11 cellular contexts compared by ENCODE assay signal in genomic region chr9:77707696-77708095, GRCh38. TPM values are rescaled to one million over a fixed set of nuclear protein-coding genes. Genes with fewer than 3 reads are reported as not detected.
DNase-seq lines count a peak whose midpoint lies in the region; ATAC-seq and TF ChIP-seq lines count a peak whose summit lies in the region.
"Had no signal": no experiment of that assay in that cellular context is flagged by ENCODE, and none has a peak within 500 bp of the region (broad histone marks: within the 10 kb centered on the region; RNA-seq: fewer than 3 reads in every experiment).

No MANE protein-coding gene starts in this region.

- peak in 1 of 4 donors; percentile 57 for TF ChIP-seq EP300 in upper lobe of left lung (IDR thresholded peaks at IDR 0.05)

- WGBS in upper lobe of left lung, 2 donors: 54 to 62% methylated on average over 3 of the region's 3 CpGs
- 69 to 92% (median 73%) methylated on average over 3 of the region's 3 CpGs for WGBS in spleen, 5 donors

- TF ChIP-seq POLR2A in upper lobe of left lung (IDR thresholded peaks at IDR 0.05) (no peak), spleen (IDR thresholded peaks at IDR 0.05) (no peak)

- BruUV-seq in MCF 10A (replicated peaks; lab: Mats Ljungman, UMichigan): no TSS peak

- H3K27me3 Mint-ChIP-seq in MCF 10A (ENCODE audit: insufficient read depth, unreplicated experiment): no peaks in the 10 kb centered on the region

- H3K27ac ChIP-seq in upper lobe of left lung (peak overlapping the region in 1 of 4 donors; percentile 24), spleen (no peak overlapping the region)
- H3K27ac ChIP-seq: 22Rv1 had no signal

- H3K27me3 ChIP-seq in kidney epithelial cell (ENCODE audit: control insufficient read depth, insufficient read depth, low read length): no peaks in the 10 kb centered on the region
- H3K27me3 ChIP-seq in upper lobe of left lung: no peaks in the 10 kb centered on the region
- H3K27me3 ChIP-seq in spleen (replicated peaks in 1 of 7): no peaks in the 10 kb centered on the region

- H3K36me3 ChIP-seq in kidney epithelial cell (ENCODE audit: control insufficient read depth, insufficient read depth, low read length) (no peaks in the 10 kb centered on the region), upper lobe of left lung (no peaks in the 10 kb centered on the region), spleen (no peaks in the 10 kb centered on the region)

- peak overlapping the region; percentile 60 for H3K27ac Mint-ChIP-seq in MCF 10A (ENCODE audit: low read depth, unreplicated experiment)

- intact Hi-C loops in MCF 10A (cut with micrococcal nuclease) (no loop called here), spleen (cut with DNase I; ENCODE audit: low total_unique reads) (no loop called here)

- H3K9me3 ChIP-seq in upper lobe of left lung: no peaks in the 10 kb centered on the region
- H3K9me3 ChIP-seq in spleen: peaks cover 0 to 12% (median 7%) of the 10 kb centered on the region in 8 donors

- POLR2A ChIA-PET in MCF 10A (lab: Yijun Ruan, JAX): interaction anchor here (0.6 to 1.2 kb wide), 6 partner anchors 10 to 366 kb away, joined by 3 to 4 read pairs (median 3); no protein-coding TSS in a partner anchor

- ATAC-seq in upper lobe of left lung (ENCODE audit: low FRiP score in 2 of 2): peak; percentile 83 to 93
- no peak for ATAC-seq in HG02678 (IDR thresholded peaks at IDR 0.05; ENCODE audit: unreplicated experiment)

- peaks cover 1% of the 10 kb centered on the region for H3K36me3 Mint-ChIP-seq in MCF 10A (ENCODE audit: insufficient read depth, unreplicated experiment)

- H3K4me1 Mint-ChIP-seq in MCF 10A (ENCODE audit: insufficient read depth, unreplicated experiment): peaks cover 30% of the 10 kb centered on the region

- H3K4me1 ChIP-seq in upper lobe of left lung (peaks cover 0 to 15% (median 6%) of the 10 kb centered on the region in 4 donors), spleen (peaks cover 0 to 16% (median 6%) of the 10 kb centered on the region in 6 donors)

- peak; percentile 4 for DNase-seq in DMS 273 (lab: John Stamatoyannopoulos, UW; ENCODE audit: unreplicated experiment)
- no peak for DNase-seq in DMS 273 treated with DMSO at 0.1 percent for 48 hours (lab: John Stamatoyannopoulos, UW)
- DNase-seq in MCF 10A (ENCODE audit: unreplicated experiment): peak; percentile 96
- DNase-seq in kidney epithelial cell (ENCODE audit: low read depth): peak; percentile 97
- peak in 1 of 2 donors; percentile 76 for DNase-seq in upper lobe of left lung
- DNase-seq in NK-92 (lab: John Stamatoyannopoulos, UW; ENCODE audit: unreplicated experiment): no peak
- DNase-seq in spleen: no peak
- DNase-seq: NCI-H748 treated with DMSO at 0.1 percent for 48 hours; stimulated activated CD4-positive, alpha-beta T cell treated with anti-CD3 and anti-CD28 coated beads, Interleukin-2, amount 100 ng/mL, for 24 hours had no signal

- TF ChIP-seq CTCF in MCF 10A (IDR thresholded peaks at IDR 0.05; ENCODE audit: unreplicated experiment) (no peak), kidney epithelial cell (IDR thresholded peaks at IDR 0.05; ENCODE audit: insufficient read depth, low read length, poor library complexity, severe bottlenecking) (no peak), upper lobe of left lung (IDR thresholded peaks at IDR 0.05) (no peak), spleen (IDR thresholded peaks at IDR 0.05 in 8 of 11, conservative IDR thresholded peaks at IDR 0.05 in 3 of 11) (no peak)

- H3K9me3 Mint-ChIP-seq in MCF 10A (ENCODE audit: unreplicated experiment): peaks cover 7% of the 10 kb centered on the region

- H3K4me3 ChIP-seq in kidney epithelial cell (ENCODE audit: low read depth, low read length) (no peak overlapping the region), upper lobe of left lung (no peak overlapping the region), spleen (no peak overlapping the region)

- H3K4me3 Mint-ChIP-seq in MCF 10A (ENCODE audit: unreplicated experiment): no peak overlapping the region

- CTCF ChIA-PET in MCF 10A (lab: Yijun Ruan, JAX): interaction anchor here (0.6 to 1.4 kb wide), 3 partner anchors 202 to 402 kb away, joined by 3 to 5 read pairs (median 4); no protein-coding TSS in a partner anchor

RNA-seq across cellular contexts. Expression of gene GNA14, which starts 59.6 kb away (rescaled TPM):
- total RNA-seq in MCF 10A (2022) (not detected in 2 replicates), kidney epithelial cell (0.63 and 1.1 TPM in 2 replicates), upper lobe of left lung (10 to 100 TPM in 5 of 6 donors, 1 to 10 TPM in 1; 6.0 to 28.3 (median 14.9) TPM), spleen (10 to 100 TPM in 4 of 7 donors, 1 to 10 TPM in 3; 6.1 to 41.7 (median 11.1) TPM)
- polyA plus RNA-seq in spleen: 1 to 10 TPM; 1.7 to 3.1 (median 1.9) TPM

Comparison
In these comparisons a context has a peak if more than half of its experiments do, and no peak if none do; other contexts are left out.
1. DNase-seq: peak in DMS 273 (single experiment), MCF 10A (single experiment) and kidney epithelial cell (single experiment); none in DMS 273 treated with DMSO at 0.1 percent for 48 hours (single experiment), NK-92 (single experiment) and spleen (single experiment).